In genomic region chr3:58609990-58610389, GRCh38 we compare ENCODE assay signal across 16 cellular contexts. TPM values are rescaled to one million over a fixed set of nuclear protein-coding genes. Genes with fewer than 3 reads are reported as not detected.
A peak's percentile ranks its signal among the peaks of the same experiment; 100 is the strongest.
DNase-seq lines count a peak whose midpoint lies in the region; ATAC-seq, FAIRE-seq and TF ChIP-seq lines count a peak whose summit lies in the region.
"Had no signal": no experiment of that assay in that cellular context is flagged by ENCODE, and none has a peak within 500 bp of the region (broad histone marks: within the 10 kb centered on the region; RNA-seq: fewer than 3 reads in every experiment).

No MANE protein-coding gene starts in this region.

- peak; percentile 14 to 16 for DNase-seq in activated T-cell treated with anti-CD3 and anti-CD28 coated beads, Interleukin-2, amount 50 U/mL, for 72 hours
- DNase-seq in activated T-cell treated with anti-CD3 and anti-CD28 coated beads, Interleukin-2, amount 50 U/mL, for 48 hours, result no peak
- peak; percentile 28 for DNase-seq in activated CD4-positive, alpha-beta memory T cell treated with anti-CD3 and anti-CD28 coated beads, Interleukin-2, amount 10 ng/mL, durations not matched to agents 7 days and 5 days
- DNase-seq in H54 (ENCODE audit: insufficient read length, low spot score) (no peak), foreskin fibroblast (no peak), medulla oblongata (ENCODE audit: extremely low spot score) (no peak)
- DNase-seq: activated naive CD8-positive, alpha-beta T cell treated with anti-CD3 and anti-CD28 coated beads, Interleukin-2, amount 10 ng/mL, durations not matched to agents 7 days and 5 days; DMS 273 treated with DMSO at 0.1 percent for 48 hours; MV-4-11; NCI-H446; ovary had no signal

- FAIRE-seq in H54 (lab: Jason Lieb, UNC), result no peak
- FAIRE-seq: urothelium cell line had no signal

- no peak overlapping the region for H3K4me3 ChIP-seq in foreskin fibroblast (ENCODE audit: low read depth in 1 of 2, low read length in 2 of 2)
- H3K4me3 ChIP-seq: ovary had no signal

- no peaks in the 10 kb centered on the region for H3K9me3 Mint-ChIP-seq in activated T-cell treated with anti-CD3 and anti-CD28 coated beads, Interleukin-2, amount 50 U/mL, for 72 hours
- no peaks in the 10 kb centered on the region for H3K9me3 Mint-ChIP-seq in activated CD4-positive, alpha-beta memory T cell treated with anti-CD3 and anti-CD28 coated beads, Interleukin-2, amount 10 ng/mL, durations not matched to agents 7 days and 5 days
- H3K9me3 Mint-ChIP-seq in stimulated activated memory B cell treated with anti-CD40 and anti-IgM and Interleukin-4, amounts not matched to agents 10 μg/mL and 1 μg/mL and 100 μg/mL, for 72 hours, result no peaks in the 10 kb centered on the region
- H3K9me3 Mint-ChIP-seq: activated naive CD8-positive, alpha-beta T cell treated with anti-CD3 and anti-CD28 coated beads, Interleukin-2, amount 10 ng/mL, durations not matched to agents 7 days and 5 days had no signal

- CTCF ChIA-PET in activated CD4-positive, alpha-beta memory T cell treated with anti-CD3 and anti-CD28 coated beads, Interleukin-2, amount 10 ng/mL, durations not matched to agents 7 days and 5 days (lab: Charles Lee), result interaction anchor here (1.7 kb wide), 1 partner anchor 16 kb away, joined by 5 read pairs; no protein-coding TSS in a partner anchor

- no peak overlapping the region for H3K4me3 Mint-ChIP-seq in activated T-cell treated with anti-CD3 and anti-CD28 coated beads, Interleukin-2, amount 50 U/mL, for 72 hours
- H3K4me3 Mint-ChIP-seq in activated CD4-positive, alpha-beta memory T cell treated with anti-CD3 and anti-CD28 coated beads, Interleukin-2, amount 10 ng/mL, durations not matched to agents 7 days and 5 days, result no peak overlapping the region
- H3K4me3 Mint-ChIP-seq in stimulated activated memory B cell treated with anti-CD40 and anti-IgM and Interleukin-4, amounts not matched to agents 10 μg/mL and 1 μg/mL and 100 μg/mL, for 72 hours, result no peak overlapping the region
- H3K4me3 Mint-ChIP-seq: activated naive CD8-positive, alpha-beta T cell treated with anti-CD3 and anti-CD28 coated beads, Interleukin-2, amount 10 ng/mL, durations not matched to agents 7 days and 5 days had no signal

- H3K4me1 Mint-ChIP-seq in activated T-cell treated with anti-CD3 and anti-CD28 coated beads, Interleukin-2, amount 50 U/mL, for 72 hours (ENCODE audit: low read depth), result peaks cover 15% of the 10 kb centered on the region
- peaks cover 25% of the 10 kb centered on the region for H3K4me1 Mint-ChIP-seq in activated CD4-positive, alpha-beta memory T cell treated with anti-CD3 and anti-CD28 coated beads, Interleukin-2, amount 10 ng/mL, durations not matched to agents 7 days and 5 days
- no peaks in the 10 kb centered on the region for H3K4me1 Mint-ChIP-seq in stimulated activated memory B cell treated with anti-CD40 and anti-IgM and Interleukin-4, amounts not matched to agents 10 μg/mL and 1 μg/mL and 100 μg/mL, for 72 hours

- peaks cover 32% of the 10 kb centered on the region for H3K27me3 Mint-ChIP-seq in activated T-cell treated with anti-CD3 and anti-CD28 coated beads, Interleukin-2, amount 50 U/mL, for 72 hours (ENCODE audit: low read depth)
- peaks cover 14% of the 10 kb centered on the region for H3K27me3 Mint-ChIP-seq in activated CD4-positive, alpha-beta memory T cell treated with anti-CD3 and anti-CD28 coated beads, Interleukin-2, amount 10 ng/mL, durations not matched to agents 7 days and 5 days
- peaks cover 47% of the 10 kb centered on the region for H3K27me3 Mint-ChIP-seq in stimulated activated memory B cell treated with anti-CD40 and anti-IgM and Interleukin-4, amounts not matched to agents 10 μg/mL and 1 μg/mL and 100 μg/mL, for 72 hours

- TF ChIP-seq POLR2A in H54 (IDR thresholded peaks at IDR 0.05; ENCODE audit: low read depth, low read length), result no peak

- POLR2A ChIA-PET in activated CD4-positive, alpha-beta memory T cell treated with anti-CD3 and anti-CD28 coated beads, Interleukin-2, amount 10 ng/mL, durations not matched to agents 7 days and 5 days (lab: Charles Lee), result no interaction called here

- TF ChIP-seq CTCF in foreskin fibroblast (IDR thresholded peaks at IDR 0.05; ENCODE audit: low read depth, low read length), result no peak

- peak; percentile 48 to 72 for ATAC-seq in activated T-cell treated with anti-CD3 and anti-CD28 coated beads, Interleukin-2, amount 50 U/mL, for 72 hours (replicated peaks in 1 of 2)
- ATAC-seq in HG02885 (IDR thresholded peaks at IDR 0.05; ENCODE audit: poor library complexity, unreplicated experiment), result peak; percentile 84
- peak; percentile 49 for ATAC-seq in stimulated activated memory B cell treated with anti-CD40 and anti-IgM and Interleukin-4, amounts not matched to agents 10 μg/mL and 1 μg/mL and 100 μg/mL, for 72 hours

- H3K27ac Mint-ChIP-seq in activated T-cell treated with anti-CD3 and anti-CD28 coated beads, Interleukin-2, amount 50 U/mL, for 72 hours, result no peak overlapping the region
- H3K27ac Mint-ChIP-seq in activated CD4-positive, alpha-beta memory T cell treated with anti-CD3 and anti-CD28 coated beads, Interleukin-2, amount 10 ng/mL, durations not matched to agents 7 days and 5 days, result no peak overlapping the region
- H3K27ac Mint-ChIP-seq in stimulated activated memory B cell treated with anti-CD40 and anti-IgM and Interleukin-4, amounts not matched to agents 10 μg/mL and 1 μg/mL and 100 μg/mL, for 72 hours, result no peak overlapping the region
- H3K27ac Mint-ChIP-seq: activated naive CD8-positive, alpha-beta T cell treated with anti-CD3 and anti-CD28 coated beads, Interleukin-2, amount 10 ng/mL, durations not matched to agents 7 days and 5 days had no signal

- H3K36me3 Mint-ChIP-seq in activated T-cell treated with anti-CD3 and anti-CD28 coated beads, Interleukin-2, amount 50 U/mL, for 72 hours (ENCODE audit: insufficient read depth in 2 of 2), result no peaks in the 10 kb centered on the region
- H3K36me3 Mint-ChIP-seq in activated CD4-positive, alpha-beta memory T cell treated with anti-CD3 and anti-CD28 coated beads, Interleukin-2, amount 10 ng/mL, durations not matched to agents 7 days and 5 days (ENCODE audit: low read depth), result no peaks in the 10 kb centered on the region
- no peaks in the 10 kb centered on the region for H3K36me3 Mint-ChIP-seq in stimulated activated memory B cell treated with anti-CD40 and anti-IgM and Interleukin-4, amounts not matched to agents 10 μg/mL and 1 μg/mL and 100 μg/mL, for 72 hours
- H3K36me3 Mint-ChIP-seq: activated naive CD8-positive, alpha-beta T cell treated with anti-CD3 and anti-CD28 coated beads, Interleukin-2, amount 10 ng/mL, durations not matched to agents 7 days and 5 days had no signal

RNA-seq across cellular contexts. Expression of gene FAM107A, which starts 32.8 kb away (rescaled TPM):
- total RNA-seq in activated T-cell treated with anti-CD3 and anti-CD28 coated beads, Interleukin-2, amount 50 U/mL, for 72 hours, result not detected
- total RNA-seq in activated CD4-positive, alpha-beta memory T cell treated with anti-CD3 and anti-CD28 coated beads, Interleukin-2, amount 10 ng/mL, durations not matched to agents 7 days and 5 days, result not detected
- total RNA-seq: activated CD8-positive, alpha-beta memory T cell treated with anti-CD3 and anti-CD28 coated beads for 36 hours; activated naive CD8-positive, alpha-beta T cell treated with anti-CD3 and anti-CD28 coated beads, Interleukin-2, amount 10 ng/mL, durations not matched to agents 7 days and 5 days had no signal

RNA-seq across cellular contexts. Expression of gene FAM3D, which starts 56.6 kb away (rescaled TPM):
- total RNA-seq in activated T-cell treated with anti-CD3 and anti-CD28 coated beads, Interleukin-2, amount 50 U/mL, for 72 hours, result not detected
- total RNA-seq in activated CD4-positive, alpha-beta memory T cell treated with anti-CD3 and anti-CD28 coated beads, Interleukin-2, amount 10 ng/mL, durations not matched to agents 7 days and 5 days, result not detected
- total RNA-seq: activated CD8-positive, alpha-beta memory T cell treated with anti-CD3 and anti-CD28 coated beads for 36 hours; activated naive CD8-positive, alpha-beta T cell treated with anti-CD3 and anti-CD28 coated beads, Interleukin-2, amount 10 ng/mL, durations not matched to agents 7 days and 5 days; fibroblast of lung had no signal

Comparison
In these comparisons a context has a peak if more than half of its experiments do, and no peak if none do; other contexts are left out.
1. DNase-seq: peak in activated T-cell treated with anti-CD3 and anti-CD28 coated beads, Interleukin-2, amount 50 U/mL, for 72 hours (2 of 2) and activated CD4-positive, alpha-beta memory T cell treated with anti-CD3 and anti-CD28 coated beads, Interleukin-2, amount 10 ng/mL, durations not matched to agents 7 days and 5 days (single experiment); none in activated T-cell treated with anti-CD3 and anti-CD28 coated beads, Interleukin-2, amount 50 U/mL, for 48 hours (0 of 2), H54 (single experiment), foreskin fibroblast (0 of 2) and medulla oblongata (single experiment).
2. Peak in every context shown above with its lines, with median percentiles within 50 percentile points of each other: ATAC-seq.